Comparison of ENCODE assay signal across 29 cellular contexts in the genomic region with DNA sequence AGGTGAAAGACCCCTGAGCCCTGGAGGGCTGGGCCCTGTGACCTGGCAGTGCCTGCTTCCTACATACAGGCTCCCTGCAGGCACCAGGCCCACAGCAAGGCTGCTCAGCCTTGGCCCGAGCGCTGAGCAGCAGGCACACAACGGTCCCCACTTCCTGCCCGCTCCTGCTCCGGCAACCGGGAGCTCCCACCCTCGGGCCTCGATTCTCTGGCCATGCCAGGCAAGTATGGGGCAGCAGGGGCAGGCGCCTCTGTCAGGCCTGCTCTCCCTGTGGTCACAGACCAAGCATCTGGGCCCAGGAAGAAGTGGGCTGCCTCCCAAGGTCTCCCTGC.
"Had no signal": no experiment of that assay in that cellular context is flagged by ENCODE, and none has a peak within 500 bp of the region (broad histone marks: within the 10 kb centered on the region; RNA-seq: fewer than 3 reads in every experiment).

No MANE protein-coding gene starts in this region.

- H3K27me3 Mint-ChIP-seq: naive thymus-derived CD8-positive, alpha-beta T cell; progenitor cell of endocrine pancreas; stimulated activated naive B cell treated with anti-CD40 and anti-IgM and Interleukin-4, amounts not matched to agents 10 μg/mL and 1 μg/mL and 100 μg/mL, for 72 hours; stimulated activated naive CD8-positive, alpha-beta T cell treated with anti-CD3 and anti-CD28 coated beads, Interleukin-15, Interleukin-2, amounts not matched to agents 100 ng/mL and 50 ng/mL, for 24 hours had no signal

- H3K27me3 ChIP-seq: heart right ventricle, left lung, neutrophil, ovary, right atrium auricular region, right lobe of liver, suprapubic skin, tibial artery, uterus had no signal

- H3K4me1 Mint-ChIP-seq: neural crest cell had no signal

- H3K27ac Mint-ChIP-seq: nephron; progenitor cell of endocrine pancreas; stimulated activated naive B cell treated with anti-CD40 and anti-IgM and Interleukin-4, amounts not matched to agents 10 μg/mL and 1 μg/mL and 100 μg/mL, for 72 hours; stimulated activated naive CD8-positive, alpha-beta T cell treated with anti-CD3 and anti-CD28 coated beads, Interleukin-15, Interleukin-2, amounts not matched to agents 100 ng/mL and 50 ng/mL, for 24 hours had no signal

- H3K36me3 ChIP-seq: ovary, uterus had no signal

- H3K27ac ChIP-seq: heart right ventricle, left lung, lower lobe of right lung, neutrophil, ovary, right atrium auricular region, right lobe of liver, suprapubic skin, thoracic aorta, tibial artery, uterus had no signal

- DNase-seq: hippocampal formation; immature natural killer cell; kidney; left colon; left lung; lower lobe of right lung; mammary epithelial cell; mesenchymal stem cell; naive thymus-derived CD8-positive, alpha-beta T cell; ovary; right lobe of liver; stimulated activated CD4-positive, alpha-beta T cell treated with anti-CD3 and anti-CD28 coated beads, Interleukin-12 subunit alpha, Interleukin-12 subunit beta, amount 100 ng/mL, for 4 hours; stimulated activated CD4-positive, alpha-beta T cell treated with anti-CD3 and anti-CD28 coated beads, Interleukin-15, amount 100 ng/mL, for 24 hours; stimulated activated CD4-positive, alpha-beta T cell treated with anti-CD3 and anti-CD28 coated beads, Interleukin-2, amount 100 ng/mL, for 24 hours; stimulated activated CD4-positive, alpha-beta T cell treated with anti-CD3 and anti-CD28 coated beads, Interleukin-4, amount 100 ng/mL, for 1 hour; stimulated activated naive B cell treated with anti-CD40 and anti-IgM and Interleukin-4, amounts not matched to agents 10 μg/mL and 1 μg/mL and 100 μg/mL, for 72 hours; tibial artery; trophoblast cell; uterus had no signal

- H3K9me3 Mint-ChIP-seq: immature natural killer cell; naive thymus-derived CD8-positive, alpha-beta T cell; nephron; neural crest cell; stimulated activated naive B cell treated with anti-CD40 and anti-IgM and Interleukin-4, amounts not matched to agents 10 μg/mL and 1 μg/mL and 100 μg/mL, for 72 hours; stimulated activated naive CD8-positive, alpha-beta T cell treated with anti-CD3 and anti-CD28 coated beads, Interleukin-15, Interleukin-2, amounts not matched to agents 100 ng/mL and 50 ng/mL, for 24 hours had no signal

- H3K9me3 ChIP-seq: heart right ventricle, left lung, lower lobe of right lung, neutrophil, ovary, right atrium auricular region, right lobe of liver, suprapubic skin, thoracic aorta, tibial artery, uterus had no signal

- H3K4me3 Mint-ChIP-seq: immature natural killer cell; naive thymus-derived CD8-positive, alpha-beta T cell; nephron; neural crest cell; stimulated activated naive B cell treated with anti-CD40 and anti-IgM and Interleukin-4, amounts not matched to agents 10 μg/mL and 1 μg/mL and 100 μg/mL, for 72 hours; stimulated activated naive CD8-positive, alpha-beta T cell treated with anti-CD3 and anti-CD28 coated beads, Interleukin-15, Interleukin-2, amounts not matched to agents 100 ng/mL and 50 ng/mL, for 24 hours had no signal

- H3K4me1 ChIP-seq: left lung, lower lobe of right lung, right lobe of liver, suprapubic skin, uterus had no signal

- H3K4me2 ChIP-seq: smooth muscle cell had no signal

- H3K4me3 ChIP-seq: heart right ventricle, left lung, lower lobe of right lung, ovary, right atrium auricular region, right lobe of liver, smooth muscle cell, suprapubic skin, thoracic aorta, tibial artery, uterus had no signal
